In genomic region chr4:8782135-8782534, GRCh38 we compare ENCODE assay signal across 22 cellular contexts.
"Had no signal": no experiment of that assay in that cellular context is flagged by ENCODE, and none has a peak within 500 bp of the region (broad histone marks: within the 10 kb centered on the region; RNA-seq: fewer than 3 reads in every experiment).

No MANE protein-coding gene starts in this region.

- ATAC-seq: effector memory CD8-positive, alpha-beta T cell; esophagus mucosa; gastrocnemius medialis; heart right ventricle; left cardiac atrium; left lung; left ventricle myocardium superior; lower lobe of right lung had no signal

- H3K4me1 ChIP-seq: colonic mucosa, esophagus squamous epithelium, gastrocnemius medialis, heart right ventricle, left lung, lower lobe of right lung had no signal

- H3K4me3 ChIP-seq: colonic mucosa, esophagus squamous epithelium, gastrocnemius medialis, heart right ventricle, left lung, lower lobe of right lung had no signal

- H3K27ac ChIP-seq: colonic mucosa, epithelial cell of prostate, esophagus squamous epithelium, gastrocnemius medialis, heart right ventricle, left lung, lower lobe of right lung had no signal

- H3K27me3 ChIP-seq: colonic mucosa, gastrocnemius medialis had no signal

- H3K9me3 ChIP-seq: colonic mucosa, esophagus squamous epithelium, gastrocnemius medialis, heart right ventricle, left lung, lower lobe of right lung had no signal

- DNase-seq: colonic mucosa; cortex of kidney; effector CD8-positive, alpha-beta T cell; effector memory CD8-positive, alpha-beta T cell; endodermal cell; erythroblast; esophagus squamous epithelium; foreskin fibroblast; foreskin melanocyte; gastrocnemius medialis; glutamatergic neuron; head of caudate nucleus; heart right ventricle; hippocampal formation; left cardiac atrium; left ventricle myocardium superior; lower lobe of right lung; mesendoderm; midbrain had no signal

- H3K36me3 ChIP-seq: colonic mucosa, esophagus squamous epithelium, gastrocnemius medialis, heart right ventricle, left lung, lower lobe of right lung had no signal
